ENCODE assay signal across 9 cellular contexts in the genomic region with DNA sequence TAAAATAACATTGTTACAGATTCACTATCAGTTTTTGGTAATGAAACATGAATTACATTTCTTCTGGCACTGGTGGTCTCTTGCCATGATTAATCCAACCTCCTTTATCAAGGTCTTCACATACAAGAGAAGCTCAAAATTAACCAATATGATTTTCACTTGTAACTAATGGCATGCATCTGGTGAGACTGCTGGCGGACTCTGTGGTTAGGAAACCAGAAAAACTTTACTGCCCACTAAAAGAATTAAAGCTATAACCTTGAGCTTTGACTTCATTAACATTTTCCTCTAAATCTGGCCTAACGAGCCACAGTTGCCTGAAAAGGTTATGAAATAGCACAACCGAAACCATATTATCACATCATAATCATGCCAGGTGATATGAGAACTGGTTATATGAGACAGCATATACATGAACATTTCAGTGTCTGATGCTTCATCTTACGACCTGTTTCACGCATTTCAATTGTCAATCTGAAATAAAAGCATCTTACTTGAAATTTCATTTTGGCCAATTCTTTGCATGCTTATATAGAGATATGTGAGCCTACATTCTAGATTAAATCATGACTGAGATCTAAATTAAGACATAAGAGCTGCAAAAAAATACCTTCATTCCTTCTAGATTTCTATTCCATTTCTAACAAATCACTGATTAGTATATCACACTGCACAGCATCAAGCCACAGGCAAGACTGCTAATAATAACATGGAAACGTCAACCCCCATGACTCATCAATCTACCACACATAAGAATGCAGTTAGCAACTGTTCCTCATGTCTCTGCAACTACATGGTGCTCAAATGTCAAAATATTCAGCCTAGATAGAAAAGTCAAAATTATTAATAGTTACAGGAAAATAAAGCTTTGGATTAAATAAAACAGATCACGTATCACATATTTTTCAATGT.
DNase-seq lines count a peak whose midpoint lies in the region; ATAC-seq and TF ChIP-seq lines count a peak whose summit lies in the region.
"Had no signal": no experiment of that assay in that cellular context is flagged by ENCODE, and none has a peak within 500 bp of the region (broad histone marks: within the 10 kb centered on the region; RNA-seq: fewer than 3 reads in every experiment).

No MANE protein-coding gene starts in this region.

- peak; percentile 10 for DNase-seq in stimulated activated CD4-positive, alpha-beta T cell treated with anti-CD3 and anti-CD28 coated beads, Interleukin-2, amount 100 ng/mL, for 4 hours (ENCODE audit: low read depth)
- no peak for DNase-seq in stimulated activated CD4-positive, alpha-beta T cell treated with anti-CD3 and anti-CD28 coated beads, Interleukin-2, amount 100 ng/mL, for 48 hours
- peak; percentile 81 for DNase-seq in RPMI7951 (ENCODE audit: low read depth)
- peak; percentile 75 for DNase-seq in fibroblast of villous mesenchyme (ENCODE audit: low read depth)
- DNase-seq in thoracic aorta (ENCODE audit: low spot score) = peak; percentile 17
- no peak for DNase-seq in sciatic nerve (ENCODE audit: low spot score)
- DNase-seq in GOT3 (lab: John Stamatoyannopoulos, UW) = no peak

- ATAC-seq in HG02943 (IDR thresholded peaks at IDR 0.05; ENCODE audit: low read depth, unreplicated experiment) (peak; percentile 75), thoracic aorta (ENCODE audit: insufficient number of reproducible peaks, low FRiP score, low read depth) (no peak), sciatic nerve (no peak)
- ATAC-seq: body of pancreas had no signal

- H3K27ac ChIP-seq in thoracic aorta = peak overlapping the region in 1 of 2 donors; percentile 2
- H3K27ac ChIP-seq: body of pancreas had no signal

- intact Hi-C loops in sciatic nerve (cut with DNase I) = no loop called here

- H3K36me3 ChIP-seq in thoracic aorta = no peaks in the 10 kb centered on the region

- no peak overlapping the region for H3K4me3 ChIP-seq in fibroblast of villous mesenchyme (ENCODE audit: low read depth, low read length)
- H3K4me3 ChIP-seq in thoracic aorta = no peak overlapping the region
- H3K4me3 ChIP-seq: body of pancreas had no signal

- H3K4me1 ChIP-seq in thoracic aorta (ENCODE audit: control insufficient read depth in 1 of 2, low read depth in 2 of 2) = peaks cover 9 to 23% of the 10 kb centered on the region in 2 donors
- H3K4me1 ChIP-seq: body of pancreas had no signal

- no peak for TF ChIP-seq CTCF in fibroblast of villous mesenchyme (IDR thresholded peaks at IDR 0.05; ENCODE audit: insufficient read depth, low read depth, low read length)
- TF ChIP-seq CTCF in thoracic aorta (IDR thresholded peaks at IDR 0.05) = no peak

- H3K27me3 ChIP-seq in thoracic aorta (replicated peaks; ENCODE audit: insufficient read depth) = no peaks in the 10 kb centered on the region
- H3K27me3 ChIP-seq: body of pancreas had no signal

- H3K9me3 ChIP-seq in thoracic aorta = no peaks in the 10 kb centered on the region
- H3K9me3 ChIP-seq: body of pancreas had no signal

Comparison
In these comparisons a context has a peak if more than half of its experiments do, and no peak if none do; other contexts are left out.
1. DNase-seq: peak in stimulated activated CD4-positive, alpha-beta T cell treated with anti-CD3 and anti-CD28 coated beads, Interleukin-2, amount 100 ng/mL, for 4 hours (single experiment), RPMI7951 (single experiment), fibroblast of villous mesenchyme (single experiment) and thoracic aorta (single experiment); none in stimulated activated CD4-positive, alpha-beta T cell treated with anti-CD3 and anti-CD28 coated beads, Interleukin-2, amount 100 ng/mL, for 48 hours (0 of 2), sciatic nerve (single experiment) and GOT3 (single experiment).